Comparison of ENCODE assay signal across 1 cellular context in the genomic region with DNA sequence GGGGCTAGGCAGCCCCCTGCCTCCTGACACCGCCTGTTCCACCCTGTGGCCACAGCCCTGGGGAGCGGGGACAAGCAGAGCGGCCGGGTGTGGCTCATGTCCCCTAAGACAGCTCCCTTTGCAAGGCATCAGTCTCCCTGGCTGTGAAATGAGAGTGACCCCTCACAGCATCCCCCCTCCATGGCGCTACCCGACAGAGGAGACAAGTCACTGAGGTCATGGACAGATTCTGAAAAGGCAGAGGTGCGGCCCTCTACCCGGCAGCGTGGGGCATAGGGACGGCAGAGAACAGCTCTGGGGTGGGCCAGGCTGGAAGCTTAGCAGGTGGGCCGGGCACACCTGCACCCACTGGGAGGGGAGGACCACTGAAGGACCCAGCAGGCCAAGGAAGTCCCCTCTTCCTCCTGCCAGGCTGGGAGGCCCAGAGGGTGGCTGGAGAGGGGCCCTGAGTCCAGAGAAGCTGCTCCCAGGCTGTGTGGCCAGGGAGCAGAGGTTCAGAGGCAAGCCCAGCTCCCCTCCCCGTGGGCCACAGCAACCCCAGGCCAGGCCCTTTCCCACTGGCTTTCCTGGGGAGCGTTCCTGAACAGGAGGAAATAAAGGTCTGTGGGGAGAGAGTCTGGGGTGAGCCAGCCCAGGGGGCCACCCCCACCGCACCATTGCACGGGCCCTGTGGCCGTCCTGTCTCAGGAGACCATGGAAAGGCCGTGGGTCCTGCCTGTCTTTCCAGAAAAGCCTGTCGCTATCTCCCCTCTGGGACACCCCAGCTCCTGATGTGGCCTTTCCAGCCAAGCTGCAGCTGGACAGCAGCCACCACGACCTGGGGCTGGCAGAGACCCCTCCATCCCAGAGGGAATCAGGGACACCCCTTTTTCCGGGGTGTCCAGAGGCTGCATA.
TF ChIP-seq lines count a peak whose summit lies in the region.

No MANE protein-coding gene starts in this region.

TF ChIP-seq in GM12878, 131 proteins besides CTCF, POLR2A, EP300 and RAD21:
- TF ChIP-seq, protein P1, sequence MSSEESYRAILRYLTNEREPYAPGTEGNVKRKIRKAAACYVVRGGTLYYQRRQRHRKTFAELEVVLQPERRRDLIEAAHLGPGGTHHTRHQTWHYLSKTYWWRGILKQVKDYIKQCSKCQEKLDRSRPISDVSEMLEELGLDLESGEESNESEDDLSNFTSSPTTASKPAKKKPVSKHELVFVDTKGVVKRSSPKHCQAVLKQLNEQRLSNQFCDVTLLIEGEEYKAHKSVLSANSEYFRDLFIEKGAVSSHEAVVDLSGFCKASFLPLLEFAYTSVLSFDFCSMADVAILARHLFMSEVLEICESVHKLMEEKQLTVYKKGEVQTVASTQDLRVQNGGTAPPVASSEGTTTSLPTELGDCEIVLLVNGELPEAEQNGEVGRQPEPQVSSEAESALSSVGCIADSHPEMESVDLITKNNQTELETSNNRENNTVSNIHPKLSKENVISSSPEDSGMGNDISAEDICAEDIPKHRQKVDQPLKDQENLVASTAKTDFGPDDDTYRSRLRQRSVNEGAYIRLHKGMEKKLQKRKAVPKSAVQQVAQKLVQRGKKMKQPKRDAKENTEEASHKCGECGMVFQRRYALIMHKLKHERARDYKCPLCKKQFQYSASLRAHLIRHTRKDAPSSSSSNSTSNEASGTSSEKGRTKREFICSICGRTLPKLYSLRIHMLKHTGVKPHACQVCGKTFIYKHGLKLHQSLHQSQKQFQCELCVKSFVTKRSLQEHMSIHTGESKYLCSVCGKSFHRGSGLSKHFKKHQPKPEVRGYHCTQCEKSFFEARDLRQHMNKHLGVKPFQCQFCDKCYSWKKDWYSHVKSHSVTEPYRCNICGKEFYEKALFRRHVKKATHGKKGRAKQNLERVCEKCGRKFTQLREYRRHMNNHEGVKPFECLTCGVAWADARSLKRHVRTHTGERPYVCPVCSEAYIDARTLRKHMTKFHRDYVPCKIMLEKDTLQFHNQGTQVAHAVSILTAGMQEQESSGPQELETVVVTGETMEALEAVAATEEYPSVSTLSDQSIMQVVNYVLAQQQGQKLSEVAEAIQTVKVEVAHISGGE (CRISPR knock-in tag; IDR thresholded peaks at IDR 0.05): no peak
- TF ChIP-seq BHLHE40 (IDR thresholded peaks at IDR 0.05; ENCODE audit: borderline replicate concordance in 1 of 2, low read depth in 2 of 2, low read length in 1 of 2): peak in 1 of 2 experiments; percentile 8; a peak in 1 of 4 replicates
